ENCODE assay signal across 17 cellular contexts in genomic region chr11:44188643-44189042, GRCh38.
"Had no signal": no experiment of that assay in that cellular context is flagged by ENCODE, and none has a peak within 500 bp of the region (broad histone marks: within the 10 kb centered on the region; RNA-seq: fewer than 3 reads in every experiment).

No MANE protein-coding gene starts in this region.

- H3K4me3 ChIP-seq: gastrocnemius medialis, heart left ventricle, lung, ovary, spleen, testis, upper lobe of left lung had no signal

- H3K9me3 ChIP-seq: ovary, testis had no signal

- DNase-seq: activated CD4-positive, alpha-beta T cell treated with anti-CD3 and anti-CD28 coated beads, Interleukin-2, amount 50 U/mL, for 4 hours; activated naive CD4-positive, alpha-beta T cell treated with anti-CD3 and anti-CD28 coated beads for 36 hours; gastrocnemius medialis; heart left ventricle; left cardiac atrium; naive B cell; ovary; spleen; testis; upper lobe of left lung had no signal

- H3K27me3 ChIP-seq: gastrocnemius medialis, heart left ventricle, ovary, spleen, testis, upper lobe of left lung had no signal

- H3K36me3 ChIP-seq: ovary had no signal

- H3K27me3 Mint-ChIP-seq: naive B cell; stimulated activated naive CD8-positive, alpha-beta T cell treated with anti-CD3 and anti-CD28 coated beads, Interleukin-15, Interleukin-2, amounts not matched to agents 100 ng/mL and 50 ng/mL, for 24 hours had no signal

- H3K4me3 Mint-ChIP-seq: activated naive CD4-positive, alpha-beta T cell treated with anti-CD3 and anti-CD28 coated beads for 36 hours; naive B cell; stimulated activated naive CD8-positive, alpha-beta T cell treated with anti-CD3 and anti-CD28 coated beads, Interleukin-15, Interleukin-2, amounts not matched to agents 100 ng/mL and 50 ng/mL, for 24 hours; T-helper 2 cell treated with Interferon-gamma antibody and Interleukin-4, amounts not matched to agents 5 μg/mL and 100 μg/mL, for 36 hours had no signal

- ATAC-seq: activated CD4-positive, CD25-positive, alpha-beta regulatory T cell treated with anti-CD3 and anti-CD28 coated beads, Interleukin-2, amount 50 U/mL, for 24 hours; gastrocnemius medialis; heart left ventricle; left cardiac atrium; sciatic nerve had no signal

- H3K27ac Mint-ChIP-seq: activated naive CD4-positive, alpha-beta T cell treated with anti-CD3 and anti-CD28 coated beads for 36 hours; activated T-helper 2 cell treated with anti-CD3 and anti-CD28 coated beads, Interferon-gamma antibody, Interleukin-2, Interleukin-4, amounts not matched to agents 10 μg/mL and 5 μg/mL and 100 μg/mL, durations not matched to agents 14 hours and 24 hours and 36 hours; naive B cell; stimulated activated naive CD8-positive, alpha-beta T cell treated with anti-CD3 and anti-CD28 coated beads, Interleukin-15, Interleukin-2, amounts not matched to agents 100 ng/mL and 50 ng/mL, for 24 hours; T-helper 2 cell treated with Interferon-gamma antibody and Interleukin-4, amounts not matched to agents 5 μg/mL and 100 μg/mL, for 36 hours had no signal

- H3K27ac ChIP-seq: gastrocnemius medialis, heart left ventricle, ovary, spleen, testis, upper lobe of left lung had no signal

- FAIRE-seq: colon had no signal

- H3K4me1 ChIP-seq: testis had no signal
